Comparison of ENCODE assay signal across 1 cellular context in genomic region chr10:983951-984705, GRCh38.
TF ChIP-seq lines count a peak whose summit lies in the region.

No MANE protein-coding gene starts in this region.

TF ChIP-seq in HCT116, 20 proteins besides CTCF, POLR2A, EP300 and RAD21 (continued from another document):
- no peak for TF ChIP-seq REST (IDR thresholded peaks at IDR 0.05; ENCODE audit: low read depth)
- TF ChIP-seq, protein P1, sequence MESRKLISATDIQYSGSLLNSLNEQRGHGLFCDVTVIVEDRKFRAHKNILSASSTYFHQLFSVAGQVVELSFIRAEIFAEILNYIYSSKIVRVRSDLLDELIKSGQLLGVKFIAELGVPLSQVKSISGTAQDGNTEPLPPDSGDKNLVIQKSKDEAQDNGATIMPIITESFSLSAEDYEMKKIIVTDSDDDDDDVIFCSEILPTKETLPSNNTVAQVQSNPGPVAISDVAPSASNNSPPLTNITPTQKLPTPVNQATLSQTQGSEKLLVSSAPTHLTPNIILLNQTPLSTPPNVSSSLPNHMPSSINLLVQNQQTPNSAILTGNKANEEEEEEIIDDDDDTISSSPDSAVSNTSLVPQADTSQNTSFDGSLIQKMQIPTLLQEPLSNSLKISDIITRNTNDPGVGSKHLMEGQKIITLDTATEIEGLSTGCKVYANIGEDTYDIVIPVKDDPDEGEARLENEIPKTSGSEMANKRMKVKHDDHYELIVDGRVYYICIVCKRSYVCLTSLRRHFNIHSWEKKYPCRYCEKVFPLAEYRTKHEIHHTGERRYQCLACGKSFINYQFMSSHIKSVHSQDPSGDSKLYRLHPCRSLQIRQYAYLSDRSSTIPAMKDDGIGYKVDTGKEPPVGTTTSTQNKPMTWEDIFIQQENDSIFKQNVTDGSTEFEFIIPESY (IDR thresholded peaks at IDR 0.05; ENCODE audit: extremely low read depth, insufficient replicate concordance, low read length): no peak
- no peak for TF ChIP-seq POLR2AphosphoS5 (IDR thresholded peaks at IDR 0.05; ENCODE audit: low read depth, low read length)
- TF ChIP-seq ZNF274 (IDR thresholded peaks at IDR 0.05; ENCODE audit: low read depth, low read length): no peak
- no peak for TF ChIP-seq ZFX (IDR thresholded peaks at IDR 0.05)
- no peak for TF ChIP-seq JUND (IDR thresholded peaks at IDR 0.05)
- TF ChIP-seq, protein P2, sequence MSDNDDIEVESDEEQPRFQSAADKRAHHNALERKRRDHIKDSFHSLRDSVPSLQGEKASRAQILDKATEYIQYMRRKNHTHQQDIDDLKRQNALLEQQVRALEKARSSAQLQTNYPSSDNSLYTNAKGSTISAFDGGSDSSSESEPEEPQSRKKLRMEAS (IDR thresholded peaks at IDR 0.05): no peak
